11 cellular contexts compared by ENCODE assay signal in genomic region chr18:48913723-48914122, GRCh38.
"Had no signal": no experiment of that assay in that cellular context is flagged by ENCODE, and none has a peak within 500 bp of the region (broad histone marks: within the 10 kb centered on the region; RNA-seq: fewer than 3 reads in every experiment).

No MANE protein-coding gene starts in this region.

- H3K9me3 Mint-ChIP-seq: activated naive CD4-positive, alpha-beta T cell treated with anti-CD3 and anti-CD28 coated beads for 36 hours; immature natural killer cell had no signal

- H3K4me3 Mint-ChIP-seq: activated CD8-positive, alpha-beta T cell treated with anti-CD3 and anti-CD28 coated beads, Interleukin-2, amount 10 ng/mL, durations not matched to agents 7 days and 5 days; activated naive CD4-positive, alpha-beta T cell treated with anti-CD3 and anti-CD28 coated beads for 36 hours; immature natural killer cell had no signal

- H3K27ac ChIP-seq: esophagus muscularis mucosa, ovary, WERI-Rb-1 had no signal

- H3K36me3 Mint-ChIP-seq: brain, immature natural killer cell had no signal

- H3K27me3 ChIP-seq: esophagus muscularis mucosa, ovary had no signal

- H3K36me3 ChIP-seq: esophagus muscularis mucosa, ovary, WERI-Rb-1 had no signal

- H3K4me3 ChIP-seq: esophagus muscularis mucosa, ovary had no signal

- H3K27ac Mint-ChIP-seq: activated CD8-positive, alpha-beta T cell treated with anti-CD3 and anti-CD28 coated beads, Interleukin-2, amount 10 ng/mL, durations not matched to agents 7 days and 5 days; activated naive CD4-positive, alpha-beta T cell treated with anti-CD3 and anti-CD28 coated beads for 36 hours had no signal

- DNase-seq: activated CD8-positive, alpha-beta memory T cell treated with anti-CD3 and anti-CD28 coated beads, Interleukin-2, amount 50 U/mL, for 48 hours; left colon; mammary epithelial cell; T1000; WERI-Rb-1 had no signal
